Comparison of ENCODE assay signal across 2 cellular contexts in the genomic region with DNA sequence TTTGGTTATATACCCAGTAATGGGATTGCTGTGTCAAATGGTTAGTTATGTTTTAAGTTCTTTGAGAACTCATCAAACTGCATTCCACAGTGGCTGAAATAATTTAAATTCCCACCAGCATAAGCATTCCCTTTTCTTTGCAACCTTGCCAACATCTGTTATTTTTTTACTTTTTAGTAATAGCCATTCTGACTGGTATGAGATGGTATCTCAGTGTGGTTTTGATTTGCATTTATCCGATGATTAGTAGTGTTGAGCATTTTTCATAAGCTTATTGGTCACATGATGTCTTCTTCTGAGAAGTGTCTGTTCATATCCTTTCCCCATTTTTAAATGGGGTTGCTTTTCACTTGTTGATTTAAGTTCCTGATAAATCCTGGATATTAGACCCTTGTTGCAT.
TF ChIP-seq lines count a peak whose summit lies in the region.

No MANE protein-coding gene starts in this region.

TF ChIP-seq in SK-N-SH, 30 proteins besides CTCF, POLR2A, EP300 and RAD21 (continued from another document and continues in another):
- TF ChIP-seq ZBTB33 (IDR thresholded peaks at IDR 0.05; ENCODE audit: borderline replicate concordance, low read depth) (no peak), ELF1 (IDR thresholded peaks at IDR 0.05) (no peak), JUND (IDR thresholded peaks at IDR 0.05) (peak; percentile 39; the same call in 1 of the 2 replicates), YY1 (IDR thresholded peaks at IDR 0.05; ENCODE audit: low read depth) (no peak), RXRA (IDR thresholded peaks at IDR 0.05; ENCODE audit: borderline replicate concordance, low read depth) (no peak), MAX (IDR thresholded peaks at IDR 0.05; ENCODE audit: low read depth) (no peak), CHD2 (IDR thresholded peaks at IDR 0.05; ENCODE audit: low read length, partially characterized antibody) (no peak), PBX3 (IDR thresholded peaks at IDR 0.05) (peak; percentile 57), RFX5 (IDR thresholded peaks at IDR 0.05; ENCODE audit: low read length) (no peak), SMC3 (IDR thresholded peaks at IDR 0.05; ENCODE audit: low read depth, low read length) (no peak), FOXJ3 (CRISPR knock-in tag; IDR thresholded peaks at IDR 0.05) (no peak), NFIC (IDR thresholded peaks at IDR 0.05; ENCODE audit: borderline replicate concordance) (peak; percentile 54; the same call in 1 of the 2 replicates), TCF12 (IDR thresholded peaks at IDR 0.05) (peak; percentile 76), SIN3A (IDR thresholded peaks at IDR 0.05; ENCODE audit: borderline replicate concordance, low read depth, low read length) (no peak), MXI1 (IDR thresholded peaks at IDR 0.05; ENCODE audit: low read depth, low read length) (no peak), NRF1 (IDR thresholded peaks at IDR 0.05; ENCODE audit: low read depth, low read length) (no peak), GABPA (IDR thresholded peaks at IDR 0.05; ENCODE audit: low read depth) (no peak), TEAD4 (IDR thresholded peaks at IDR 0.05; ENCODE audit: borderline replicate concordance, insufficient read depth) (peak; percentile 47; the same call in 1 of the 2 replicates), FOXM1 (IDR thresholded peaks at IDR 0.05; ENCODE audit: low read depth) (no peak), REST (IDR thresholded peaks at IDR 0.05; ENCODE audit: low read depth, low read length) (no peak), RCOR1 (IDR thresholded peaks at IDR 0.05; ENCODE audit: low read length) (no peak)
- TF ChIP-seq, protein P1, sequence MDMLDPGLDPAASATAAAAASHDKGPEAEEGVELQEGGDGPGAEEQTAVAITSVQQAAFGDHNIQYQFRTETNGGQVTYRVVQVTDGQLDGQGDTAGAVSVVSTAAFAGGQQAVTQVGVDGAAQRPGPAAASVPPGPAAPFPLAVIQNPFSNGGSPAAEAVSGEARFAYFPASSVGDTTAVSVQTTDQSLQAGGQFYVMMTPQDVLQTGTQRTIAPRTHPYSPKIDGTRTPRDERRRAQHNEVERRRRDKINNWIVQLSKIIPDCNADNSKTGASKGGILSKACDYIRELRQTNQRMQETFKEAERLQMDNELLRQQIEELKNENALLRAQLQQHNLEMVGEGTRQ (IDR thresholded peaks at IDR 0.05; ENCODE audit: borderline replicate concordance, low read depth, low read length), result no peak
- TF ChIP-seq, protein P2, sequence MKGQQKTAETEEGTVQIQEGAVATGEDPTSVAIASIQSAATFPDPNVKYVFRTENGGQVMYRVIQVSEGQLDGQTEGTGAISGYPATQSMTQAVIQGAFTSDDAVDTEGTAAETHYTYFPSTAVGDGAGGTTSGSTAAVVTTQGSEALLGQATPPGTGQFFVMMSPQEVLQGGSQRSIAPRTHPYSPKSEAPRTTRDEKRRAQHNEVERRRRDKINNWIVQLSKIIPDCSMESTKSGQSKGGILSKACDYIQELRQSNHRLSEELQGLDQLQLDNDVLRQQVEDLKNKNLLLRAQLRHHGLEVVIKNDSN (IDR thresholded peaks at IDR 0.05; ENCODE audit: borderline replicate concordance, low read depth), result peak; percentile 13; the same call in 1 of the 2 replicates

TF ChIP-seq in SK-N-SH treated with all-trans-retinoic acid at 6 μM for 48 hours, 23 proteins besides CTCF, POLR2A, EP300 and RAD21 (continued from another document):
- TF ChIP-seq CSRNP3 (CRISPR knock-in tag; IDR thresholded peaks at IDR 0.05), result no peak
- TF ChIP-seq GLIS3 (CRISPR knock-in tag; IDR thresholded peaks at IDR 0.05), result no peak
- no peak for TF ChIP-seq CREB5 (CRISPR knock-in tag; IDR thresholded peaks at IDR 0.05; ENCODE audit: low read depth)
- TF ChIP-seq ARNTL (CRISPR knock-in tag; IDR thresholded peaks at IDR 0.05; ENCODE audit: borderline replicate concordance, low read depth), result no peak
- TF ChIP-seq ESRRG (CRISPR knock-in tag; IDR thresholded peaks at IDR 0.05), result no peak
- TF ChIP-seq PPARA (CRISPR knock-in tag; IDR thresholded peaks at IDR 0.05; ENCODE audit: borderline replicate concordance), result no peak
- TF ChIP-seq SNAI2 (CRISPR knock-in tag; IDR thresholded peaks at IDR 0.05), result no peak
- TF ChIP-seq ZNF70 (CRISPR knock-in tag; IDR thresholded peaks at IDR 0.05), result no peak
- no peak for TF ChIP-seq ZFP30 (CRISPR knock-in tag; IDR thresholded peaks at IDR 0.05)
- TF ChIP-seq RARB (CRISPR knock-in tag; IDR thresholded peaks at IDR 0.05), result no peak
- no peak for TF ChIP-seq ZC3H10 (CRISPR knock-in tag; IDR thresholded peaks at IDR 0.05)
- TF ChIP-seq ISL1 (CRISPR knock-in tag; IDR thresholded peaks at IDR 0.05), result no peak
- TF ChIP-seq, protein P3, sequence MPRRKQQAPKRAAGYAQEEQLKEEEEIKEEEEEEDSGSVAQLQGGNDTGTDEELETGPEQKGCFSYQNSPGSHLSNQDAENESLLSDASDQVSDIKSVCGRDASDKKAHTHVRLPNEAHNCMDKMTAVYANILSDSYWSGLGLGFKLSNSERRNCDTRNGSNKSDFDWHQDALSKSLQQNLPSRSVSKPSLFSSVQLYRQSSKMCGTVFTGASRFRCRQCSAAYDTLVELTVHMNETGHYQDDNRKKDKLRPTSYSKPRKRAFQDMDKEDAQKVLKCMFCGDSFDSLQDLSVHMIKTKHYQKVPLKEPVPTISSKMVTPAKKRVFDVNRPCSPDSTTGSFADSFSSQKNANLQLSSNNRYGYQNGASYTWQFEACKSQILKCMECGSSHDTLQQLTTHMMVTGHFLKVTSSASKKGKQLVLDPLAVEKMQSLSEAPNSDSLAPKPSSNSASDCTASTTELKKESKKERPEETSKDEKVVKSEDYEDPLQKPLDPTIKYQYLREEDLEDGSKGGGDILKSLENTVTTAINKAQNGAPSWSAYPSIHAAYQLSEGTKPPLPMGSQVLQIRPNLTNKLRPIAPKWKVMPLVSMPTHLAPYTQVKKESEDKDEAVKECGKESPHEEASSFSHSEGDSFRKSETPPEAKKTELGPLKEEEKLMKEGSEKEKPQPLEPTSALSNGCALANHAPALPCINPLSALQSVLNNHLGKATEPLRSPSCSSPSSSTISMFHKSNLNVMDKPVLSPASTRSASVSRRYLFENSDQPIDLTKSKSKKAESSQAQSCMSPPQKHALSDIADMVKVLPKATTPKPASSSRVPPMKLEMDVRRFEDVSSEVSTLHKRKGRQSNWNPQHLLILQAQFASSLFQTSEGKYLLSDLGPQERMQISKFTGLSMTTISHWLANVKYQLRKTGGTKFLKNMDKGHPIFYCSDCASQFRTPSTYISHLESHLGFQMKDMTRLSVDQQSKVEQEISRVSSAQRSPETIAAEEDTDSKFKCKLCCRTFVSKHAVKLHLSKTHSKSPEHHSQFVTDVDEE (CRISPR knock-in tag; IDR thresholded peaks at IDR 0.05), result no peak
